In the genomic region with DNA sequence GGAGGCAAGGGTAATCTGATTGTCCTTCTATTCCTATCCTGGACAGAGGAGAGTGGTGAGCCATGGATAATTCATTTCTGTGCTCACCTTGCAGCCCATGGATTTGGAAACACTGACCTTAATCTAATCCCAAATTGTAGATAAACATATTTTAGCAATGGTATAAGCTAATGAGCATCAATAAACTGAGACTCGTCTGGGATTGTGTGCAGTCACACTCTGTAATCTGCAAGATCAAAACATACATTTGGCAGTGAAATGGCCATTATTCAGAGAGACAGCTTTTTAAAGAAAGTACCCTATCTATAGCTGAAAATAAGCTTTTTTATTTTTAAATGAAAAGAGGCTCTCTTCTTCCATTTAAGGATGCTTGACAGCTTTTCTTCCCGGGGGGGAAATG, we compare ENCODE assay signal across 25 cellular contexts.
"Had no signal": no experiment of that assay in that cellular context is flagged by ENCODE, and none has a peak within 500 bp of the region (broad histone marks: within the 10 kb centered on the region; RNA-seq: fewer than 3 reads in every experiment).

No MANE protein-coding gene starts in this region.

- H3K27ac ChIP-seq: PC-9, RWPE1, VCaP had no signal

- H3K4me3 ChIP-seq: K562, PC-9 had no signal

- H2AFZ ChIP-seq: PC-9 had no signal

- ATAC-seq: activated CD8-positive, alpha-beta memory T cell treated with anti-CD3 and anti-CD28 coated beads, Interleukin-2, amount 10 ng/mL, durations not matched to agents 7 days and 5 days; activated naive CD8-positive, alpha-beta T cell treated with anti-CD3 and anti-CD28 coated beads, Interleukin-2, amount 50 U/mL, for 24 hours; K562; Right ventricle myocardium inferior had no signal

- DNase-seq: activated B cell treated with CpG ODN at 0.5 μM for 24 hours; activated CD4-positive, alpha-beta memory T cell treated with anti-CD3 and anti-CD28 coated beads, Interleukin-2, amount 10 ng/mL, durations not matched to agents 7 days and 5 days; activated CD4-positive, alpha-beta T cell treated with anti-CD3 and anti-CD28 coated beads for 4 hours; activated CD4-positive, alpha-beta T cell treated with anti-CD3 and anti-CD28 coated beads, Interleukin-2, amount 50 U/mL, for 1 hour; activated CD4-positive, CD25-positive, alpha-beta regulatory T cell treated with anti-CD3 and anti-CD28 coated beads, Interleukin-2, amount 50 U/mL, for 72 hours; activated CD8-positive, alpha-beta memory T cell treated with anti-CD3 and anti-CD28 coated beads for 24 hours; activated CD8-positive, alpha-beta memory T cell treated with anti-CD3 and anti-CD28 coated beads, Interleukin-2, amount 10 ng/mL, durations not matched to agents 7 days and 5 days; activated CD8-positive, alpha-beta memory T cell treated with anti-CD3 and anti-CD28 coated beads, Interleukin-2, amount 50 U/mL, for 48 hours; activated effector memory CD4-positive, alpha-beta T cell treated with Interleukin-2 at 50 U/mL for 16 hours; activated naive CD4-positive, alpha-beta T cell treated with anti-CD3 and anti-CD28 coated beads, Interleukin-2, amount 10 ng/mL, durations not matched to agents 7 days and 5 days; activated naive CD8-positive, alpha-beta T cell treated with anti-CD3 and anti-CD28 coated beads, Interleukin-2, amount 50 U/mL, for 24 hours; activated T-cell treated with anti-CD3 and anti-CD28 coated beads, Interleukin-2, amount 50 U/mL, for 48 hours; anterior cingulate cortex; NCI-H1105; NCI-H1417 treated with DMSO at 0.1 percent for 48 hours; NCI-H187 treated with DMSO at 0.1 percent for 48 hours; NCI-H2081; NCI-H345; NCI-H524 treated with DMSO at 0.1 percent for 48 hours; NCI-H748 treated with DMSO at 0.1 percent for 48 hours; PC-9 had no signal

- H3K4me2 ChIP-seq: PC-9 had no signal
